Comparison of ENCODE assay signal across 8 cellular contexts in genomic region chr20:44521484-44522481, GRCh38. TPM values are rescaled to one million over a fixed set of nuclear protein-coding genes. Genes with fewer than 3 reads are reported as not detected.
DNase-seq lines count a peak whose midpoint lies in the region; ATAC-seq and TF ChIP-seq lines count a peak whose summit lies in the region.

SERINC3 (minus strand) TSS chr20:44522070; CDS start chr20:44521951, 119 bp downstream.

- H3K27ac Mint-ChIP-seq in activated naive CD8-positive, alpha-beta T cell: peak within 1 kb of the TSS; percentile 93

- no peaks in the 10 kb centered on the region for H3K27me3 ChIP-seq in testis

- peaks cover 21% of the 10 kb centered on the region for H3K4me1 ChIP-seq in testis

- H3K9me3 Mint-ChIP-seq in activated naive CD8-positive, alpha-beta T cell (ENCODE audit: low read depth): no peaks in the 10 kb centered on the region

- H3K36me3 Mint-ChIP-seq in activated naive CD8-positive, alpha-beta T cell: no peaks in the 10 kb centered on the region

- peak; percentile 94 for DNase-seq in GM10266 (ENCODE audit: extremely low spot score)
- DNase-seq in NCI-H1105 (lab: John Stamatoyannopoulos, UW): peak; percentile 90
- peak; percentile 92 for DNase-seq in SKM-1 treated with dmso at 0.1 percent for 144 hours (lab: John Stamatoyannopoulos, UW; ENCODE audit: unreplicated experiment)
- DNase-seq in glomerular endothelial cell (ENCODE audit: extremely low read depth, low read depth, low spot score): peak; percentile 54
- peak; percentile 89 for DNase-seq in omental fat pad (ENCODE audit: low spot score)
- peak; percentile 98 for DNase-seq in testis

- no peaks in the 10 kb centered on the region for H3K9me3 ChIP-seq in testis

- TF ChIP-seq CTCF in GM10266 (IDR thresholded peaks at IDR 0.05; ENCODE audit: control insufficient read depth, insufficient read depth, low read depth, missing control alignments): peak; percentile 13
- TF ChIP-seq CTCF in omental fat pad (IDR thresholded peaks at IDR 0.05): no peak
- peak in 1 of 3 experiments; percentile 1 for TF ChIP-seq CTCF in testis (IDR thresholded peaks at IDR 0.05)

- intact Hi-C loops in testis (cut with DNase I; ENCODE audit: low total_unique reads): loop anchor here (10.0 kb wide), 1 partner anchor 47 kb away; the partner anchor contains the start of gene TTPAL

- H3K36me3 ChIP-seq in testis (ENCODE audit: low read depth, missing control alignments): no peaks in the 10 kb centered on the region

- no peaks in the 10 kb centered on the region for H3K27me3 Mint-ChIP-seq in activated naive CD8-positive, alpha-beta T cell

- peak within 1 kb of the TSS; percentile 98 to 100 for H3K27ac ChIP-seq in testis

- peak; percentile 93 for TF ChIP-seq POLR2A in testis (IDR thresholded peaks at IDR 0.05)

- peaks cover 56% of the 10 kb centered on the region for H3K4me1 Mint-ChIP-seq in activated naive CD8-positive, alpha-beta T cell (ENCODE audit: low read depth)

- peak within 1 kb of the TSS; percentile 91 for H3K4me3 Mint-ChIP-seq in activated naive CD8-positive, alpha-beta T cell

- ATAC-seq in HG02623 (IDR thresholded peaks at IDR 0.05; ENCODE audit: unreplicated experiment) (peak; percentile 96), omental fat pad (ENCODE audit: low FRiP score) (peak; percentile 98)

- 0 to 1% methylated on average over 31 to 49 of the region's 49 CpGs for WGBS in testis, 2 donors

- peak within 1 kb of the TSS; percentile 90 to 100 for H3K4me3 ChIP-seq in testis

RNA-seq across cellular contexts. Expression of gene SERINC3, which starts in this region (rescaled TPM):
- 79.2 and 81.6 TPM in 2 replicates for total RNA-seq in glomerular endothelial cell
- total RNA-seq in omental fat pad: 100 to 1,000 TPM; 102 to 157 (median 121) TPM
- 100 to 1,000 TPM; 163 to 181 TPM for total RNA-seq in testis
- 263 TPM for polyA plus RNA-seq in testis (ENCODE audit: insufficient read depth, low read depth, low replicate concordance)

Comparison
In these comparisons a context has a peak if more than half of its experiments do, and no peak if none do; other contexts are left out.
1. Peak in every context shown above with its lines: DNase-seq, ATAC-seq, H3K4me3 ChIP-seq and H3K27ac ChIP-seq.